Comparison of ENCODE assay signal across 1 cellular context in the genomic region with DNA sequence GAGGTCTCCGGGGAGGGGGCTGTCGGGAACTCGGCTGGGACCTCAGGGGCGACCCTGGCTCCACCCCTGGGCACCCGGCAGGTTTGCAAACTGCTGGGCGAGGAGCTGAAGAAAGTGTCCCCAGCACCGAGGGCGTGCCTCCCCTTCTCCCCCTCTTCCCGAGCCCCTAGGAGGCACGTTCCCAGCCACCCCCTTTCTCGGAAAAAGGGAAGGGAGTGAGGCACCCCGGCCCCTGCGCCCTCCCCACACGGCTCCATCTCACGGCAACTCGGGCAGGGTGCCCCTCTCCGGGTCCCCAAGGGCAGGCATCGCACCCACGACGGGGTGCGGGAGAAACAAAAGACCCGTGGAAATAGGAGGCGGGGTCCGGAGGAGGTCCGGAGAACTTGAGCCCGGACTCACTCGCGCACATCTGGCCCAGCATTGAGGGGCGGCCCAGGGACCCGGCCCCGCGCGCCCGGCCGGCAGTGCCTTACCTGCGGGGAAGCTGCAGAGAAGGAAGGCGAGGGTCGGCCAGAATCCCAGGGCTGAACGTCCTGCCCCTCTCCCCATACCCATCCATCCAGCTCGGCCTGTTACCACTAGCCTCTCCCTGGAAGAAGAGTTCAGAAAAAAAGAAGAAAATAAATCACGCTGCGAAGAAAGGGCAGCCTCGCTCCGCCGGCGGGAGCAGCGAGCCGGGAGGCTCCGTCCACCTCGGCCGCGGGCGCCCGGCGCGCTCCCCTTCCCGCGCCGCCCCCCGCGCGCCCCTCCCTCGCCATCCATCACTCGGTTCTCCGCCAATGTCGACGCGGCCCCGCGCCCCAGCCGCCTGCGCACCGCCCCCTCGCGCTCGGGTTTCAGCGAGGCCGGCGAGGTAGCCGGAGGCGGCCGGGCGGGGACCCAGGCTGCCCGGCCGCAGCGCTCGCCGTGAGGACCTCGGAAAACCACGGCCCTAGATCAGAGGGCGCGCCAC.
TF ChIP-seq lines count a peak whose summit lies in the region.

No MANE protein-coding gene starts in this region.

TF ChIP-seq in HEK293, 187 proteins besides CTCF, POLR2A, EP300 and RAD21 (continued from another document):
- TF ChIP-seq ZSCAN30 (tag by site-specific recombination; IDR thresholded peaks at IDR 0.05) (peak; percentile 31; the same call in 1 of the 2 replicates), ZFHX2 (tag by site-specific recombination; conservative IDR thresholded peaks at IDR 0.05) (peak; percentile 70), SP3 (tag by site-specific recombination; IDR thresholded peaks at IDR 0.05) (0 out of 2 replicates have a peak, but pooled peaks have one; percentile 24), ZEB2 (tag by site-specific recombination; IDR thresholded peaks at IDR 0.05) (no peak), SP7 (tag by site-specific recombination; IDR thresholded peaks at IDR 0.05) (no peak), ZNF114 (tag by site-specific recombination; IDR thresholded peaks at IDR 0.05) (no peak), ZNF423 (tag by site-specific recombination; IDR thresholded peaks at IDR 0.05) (peak; percentile 65; the same call in 1 of the 2 replicates), TCF7L2 (IDR thresholded peaks at IDR 0.05; ENCODE audit: borderline replicate concordance, low read depth, low read length) (no peak), ZIC2 (tag by site-specific recombination; IDR thresholded peaks at IDR 0.05) (0 out of 2 replicates have a peak, but pooled peaks have one; percentile 15), ZNF707 (tag by site-specific recombination; IDR thresholded peaks at IDR 0.05) (no peak), ZNF558 (tag by site-specific recombination; IDR thresholded peaks at IDR 0.05) (no peak), EGR2 (tag by site-specific recombination; IDR thresholded peaks at IDR 0.05; ENCODE audit: low read depth) (peak; percentile 3; the same call in 1 of the 2 replicates), ZNF561 (tag by site-specific recombination; IDR thresholded peaks at IDR 0.05; ENCODE audit: borderline replicate concordance) (peak; percentile 72), ZNF335 (tag by site-specific recombination; conservative IDR thresholded peaks at IDR 0.05) (peak; percentile 90), ZBTB48 (tag by site-specific recombination; IDR thresholded peaks at IDR 0.05) (peak; percentile 83), MYNN (tag by site-specific recombination; IDR thresholded peaks at IDR 0.05; ENCODE audit: borderline replicate concordance) (no peak), ZNF555 (tag by site-specific recombination; conservative IDR thresholded peaks at IDR 0.05) (no peak), ZSCAN16 (tag by site-specific recombination; IDR thresholded peaks at IDR 0.05) (peak; percentile 57; the same call in 1 of the 2 replicates), ZNF596 (tag by site-specific recombination; IDR thresholded peaks at IDR 0.05) (0 out of 2 replicates have a peak, but pooled peaks have one; percentile 28), SP2 (tag by site-specific recombination; IDR thresholded peaks at IDR 0.05) (peak; percentile 21; the same call in 1 of the 2 replicates), ZNF121 (tag by site-specific recombination; IDR thresholded peaks at IDR 0.05) (no peak)
- TF ChIP-seq, protein P1, sequence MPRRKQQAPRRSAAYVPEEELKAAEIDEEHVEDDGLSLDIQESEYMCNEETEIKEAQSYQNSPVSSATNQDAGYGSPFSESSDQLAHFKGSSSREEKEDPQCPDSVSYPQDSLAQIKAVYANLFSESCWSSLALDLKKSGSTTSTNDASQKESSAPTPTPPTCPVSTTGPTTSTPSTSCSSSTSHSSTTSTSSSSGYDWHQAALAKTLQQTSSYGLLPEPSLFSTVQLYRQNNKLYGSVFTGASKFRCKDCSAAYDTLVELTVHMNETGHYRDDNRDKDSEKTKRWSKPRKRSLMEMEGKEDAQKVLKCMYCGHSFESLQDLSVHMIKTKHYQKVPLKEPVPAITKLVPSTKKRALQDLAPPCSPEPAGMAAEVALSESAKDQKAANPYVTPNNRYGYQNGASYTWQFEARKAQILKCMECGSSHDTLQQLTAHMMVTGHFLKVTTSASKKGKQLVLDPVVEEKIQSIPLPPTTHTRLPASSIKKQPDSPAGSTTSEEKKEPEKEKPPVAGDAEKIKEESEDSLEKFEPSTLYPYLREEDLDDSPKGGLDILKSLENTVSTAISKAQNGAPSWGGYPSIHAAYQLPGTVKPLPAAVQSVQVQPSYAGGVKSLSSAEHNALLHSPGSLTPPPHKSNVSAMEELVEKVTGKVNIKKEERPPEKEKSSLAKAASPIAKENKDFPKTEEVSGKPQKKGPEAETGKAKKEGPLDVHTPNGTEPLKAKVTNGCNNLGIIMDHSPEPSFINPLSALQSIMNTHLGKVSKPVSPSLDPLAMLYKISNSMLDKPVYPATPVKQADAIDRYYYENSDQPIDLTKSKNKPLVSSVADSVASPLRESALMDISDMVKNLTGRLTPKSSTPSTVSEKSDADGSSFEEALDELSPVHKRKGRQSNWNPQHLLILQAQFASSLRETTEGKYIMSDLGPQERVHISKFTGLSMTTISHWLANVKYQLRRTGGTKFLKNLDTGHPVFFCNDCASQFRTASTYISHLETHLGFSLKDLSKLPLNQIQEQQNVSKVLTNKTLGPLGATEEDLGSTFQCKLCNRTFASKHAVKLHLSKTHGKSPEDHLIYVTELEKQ (tag by site-specific recombination; IDR thresholded peaks at IDR 0.05; ENCODE audit: borderline replicate concordance), result no peak
- TF ChIP-seq, protein P2, sequence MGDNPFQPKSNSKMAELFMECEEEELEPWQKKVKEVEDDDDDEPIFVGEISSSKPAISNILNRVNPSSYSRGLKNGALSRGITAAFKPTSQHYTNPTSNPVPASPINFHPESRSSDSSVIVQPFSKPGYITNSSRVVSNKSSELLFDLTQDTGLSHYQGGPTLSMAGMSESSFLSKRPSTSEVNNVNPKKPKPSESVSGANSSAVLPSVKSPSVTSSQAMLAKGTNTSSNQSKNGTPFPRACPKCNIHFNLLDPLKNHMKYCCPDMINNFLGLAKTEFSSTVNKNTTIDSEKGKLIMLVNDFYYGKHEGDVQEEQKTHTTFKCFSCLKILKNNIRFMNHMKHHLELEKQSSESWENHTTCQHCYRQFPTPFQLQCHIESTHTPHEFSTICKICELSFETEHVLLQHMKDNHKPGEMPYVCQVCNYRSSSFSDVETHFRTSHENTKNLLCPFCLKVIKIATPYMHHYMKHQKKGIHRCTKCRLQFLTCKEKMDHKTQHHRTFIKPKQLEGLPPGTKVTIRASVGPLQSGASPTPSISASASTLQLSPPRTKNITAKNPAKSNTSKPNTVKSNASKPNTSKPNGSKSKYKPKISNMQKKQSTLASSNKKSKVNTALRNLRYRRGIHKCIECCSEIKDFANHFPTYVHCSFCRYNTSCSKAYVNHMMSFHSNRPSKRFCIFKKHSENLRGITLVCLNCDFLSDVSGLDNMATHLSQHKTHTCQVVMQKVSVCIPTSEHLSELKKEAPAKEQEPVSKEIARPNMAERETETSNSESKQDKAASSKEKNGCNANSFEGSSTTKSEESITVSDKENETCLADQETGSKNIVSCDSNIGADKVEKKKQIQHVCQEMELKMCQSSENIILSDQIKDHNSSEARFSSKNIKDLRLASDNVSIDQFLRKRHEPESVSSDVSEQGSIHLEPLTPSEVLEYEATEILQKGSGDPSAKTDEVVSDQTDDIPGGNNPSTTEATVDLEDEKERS (tag by site-specific recombination; IDR thresholded peaks at IDR 0.05), result no peak
- TF ChIP-seq, protein P3, sequence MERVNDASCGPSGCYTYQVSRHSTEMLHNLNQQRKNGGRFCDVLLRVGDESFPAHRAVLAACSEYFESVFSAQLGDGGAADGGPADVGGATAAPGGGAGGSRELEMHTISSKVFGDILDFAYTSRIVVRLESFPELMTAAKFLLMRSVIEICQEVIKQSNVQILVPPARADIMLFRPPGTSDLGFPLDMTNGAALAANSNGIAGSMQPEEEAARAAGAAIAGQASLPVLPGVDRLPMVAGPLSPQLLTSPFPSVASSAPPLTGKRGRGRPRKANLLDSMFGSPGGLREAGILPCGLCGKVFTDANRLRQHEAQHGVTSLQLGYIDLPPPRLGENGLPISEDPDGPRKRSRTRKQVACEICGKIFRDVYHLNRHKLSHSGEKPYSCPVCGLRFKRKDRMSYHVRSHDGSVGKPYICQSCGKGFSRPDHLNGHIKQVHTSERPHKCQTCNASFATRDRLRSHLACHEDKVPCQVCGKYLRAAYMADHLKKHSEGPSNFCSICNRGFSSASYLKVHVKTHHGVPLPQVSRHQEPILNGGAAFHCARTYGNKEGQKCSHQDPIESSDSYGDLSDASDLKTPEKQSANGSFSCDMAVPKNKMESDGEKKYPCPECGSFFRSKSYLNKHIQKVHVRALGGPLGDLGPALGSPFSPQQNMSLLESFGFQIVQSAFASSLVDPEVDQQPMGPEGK (tag by site-specific recombination; IDR thresholded peaks at IDR 0.05), result peak; percentile 64; the same call in 1 of the 2 replicates
- TF ChIP-seq, protein P4, sequence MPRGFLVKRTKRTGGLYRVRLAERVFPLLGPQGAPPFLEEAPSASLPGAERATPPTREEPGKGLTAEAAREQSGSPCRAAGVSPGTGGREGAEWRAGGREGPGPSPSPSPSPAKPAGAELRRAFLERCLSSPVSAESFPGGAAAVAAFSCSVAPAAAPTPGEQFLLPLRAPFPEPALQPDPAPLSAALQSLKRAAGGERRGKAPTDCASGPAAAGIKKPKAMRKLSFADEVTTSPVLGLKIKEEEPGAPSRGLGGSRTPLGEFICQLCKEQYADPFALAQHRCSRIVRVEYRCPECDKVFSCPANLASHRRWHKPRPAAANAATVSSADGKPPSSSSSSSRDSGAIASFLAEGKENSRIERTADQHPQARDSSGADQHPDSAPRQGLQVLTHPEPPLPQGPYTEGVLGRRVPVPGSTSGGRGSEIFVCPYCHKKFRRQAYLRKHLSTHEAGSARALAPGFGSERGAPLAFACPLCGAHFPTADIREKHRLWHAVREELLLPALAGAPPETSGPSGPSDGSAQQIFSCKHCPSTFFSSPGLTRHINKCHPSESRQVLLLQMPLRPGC (tag by site-specific recombination; IDR thresholded peaks at IDR 0.05), result 0 out of 2 replicates have a peak, but pooled peaks have one; percentile 15
- TF ChIP-seq, protein P5, sequence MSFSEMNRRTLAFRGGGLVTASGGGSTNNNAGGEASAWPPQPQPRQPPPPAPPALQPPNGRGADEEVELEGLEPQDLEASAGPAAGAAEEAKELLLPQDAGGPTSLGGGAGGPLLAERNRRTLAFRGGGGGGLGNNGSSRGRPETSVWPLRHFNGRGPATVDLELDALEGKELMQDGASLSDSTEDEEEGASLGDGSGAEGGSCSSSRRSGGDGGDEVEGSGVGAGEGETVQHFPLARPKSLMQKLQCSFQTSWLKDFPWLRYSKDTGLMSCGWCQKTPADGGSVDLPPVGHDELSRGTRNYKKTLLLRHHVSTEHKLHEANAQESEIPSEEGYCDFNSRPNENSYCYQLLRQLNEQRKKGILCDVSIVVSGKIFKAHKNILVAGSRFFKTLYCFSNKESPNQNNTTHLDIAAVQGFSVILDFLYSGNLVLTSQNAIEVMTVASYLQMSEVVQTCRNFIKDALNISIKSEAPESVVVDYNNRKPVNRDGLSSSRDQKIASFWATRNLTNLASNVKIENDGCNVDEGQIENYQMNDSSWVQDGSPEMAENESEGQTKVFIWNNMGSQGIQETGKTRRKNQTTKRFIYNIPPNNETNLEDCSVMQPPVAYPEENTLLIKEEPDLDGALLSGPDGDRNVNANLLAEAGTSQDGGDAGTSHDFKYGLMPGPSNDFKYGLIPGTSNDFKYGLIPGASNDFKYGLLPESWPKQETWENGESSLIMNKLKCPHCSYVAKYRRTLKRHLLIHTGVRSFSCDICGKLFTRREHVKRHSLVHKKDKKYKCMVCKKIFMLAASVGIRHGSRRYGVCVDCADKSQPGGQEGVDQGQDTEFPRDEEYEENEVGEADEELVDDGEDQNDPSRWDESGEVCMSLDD (tag by site-specific recombination; IDR thresholded peaks at IDR 0.05), result 0 out of 2 replicates have a peak, but pooled peaks have one; percentile 49
- TF ChIP-seq, protein P6, sequence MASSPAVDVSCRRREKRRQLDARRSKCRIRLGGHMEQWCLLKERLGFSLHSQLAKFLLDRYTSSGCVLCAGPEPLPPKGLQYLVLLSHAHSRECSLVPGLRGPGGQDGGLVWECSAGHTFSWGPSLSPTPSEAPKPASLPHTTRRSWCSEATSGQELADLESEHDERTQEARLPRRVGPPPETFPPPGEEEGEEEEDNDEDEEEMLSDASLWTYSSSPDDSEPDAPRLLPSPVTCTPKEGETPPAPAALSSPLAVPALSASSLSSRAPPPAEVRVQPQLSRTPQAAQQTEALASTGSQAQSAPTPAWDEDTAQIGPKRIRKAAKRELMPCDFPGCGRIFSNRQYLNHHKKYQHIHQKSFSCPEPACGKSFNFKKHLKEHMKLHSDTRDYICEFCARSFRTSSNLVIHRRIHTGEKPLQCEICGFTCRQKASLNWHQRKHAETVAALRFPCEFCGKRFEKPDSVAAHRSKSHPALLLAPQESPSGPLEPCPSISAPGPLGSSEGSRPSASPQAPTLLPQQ (tag by site-specific recombination; IDR thresholded peaks at IDR 0.05), result 0 out of 2 replicates have a peak, but pooled peaks have one; percentile 44
